In genomic region chr7:435518-436366, GRCh38 we compare ENCODE assay signal across 11 cellular contexts.
DNase-seq lines count a peak whose midpoint lies in the region; ATAC-seq, FAIRE-seq and TF ChIP-seq lines count a peak whose summit lies in the region.
"Had no signal": no experiment of that assay in that cellular context is flagged by ENCODE, and none has a peak within 500 bp of the region (broad histone marks: within the 10 kb centered on the region; RNA-seq: fewer than 3 reads in every experiment).

No MANE protein-coding gene starts in this region.

- no peaks in the 10 kb centered on the region for H3K27me3 Mint-ChIP-seq in MCF 10A (ENCODE audit: insufficient read depth, unreplicated experiment)
- H3K27me3 Mint-ChIP-seq: activated CD4-positive, alpha-beta T cell treated with anti-CD3 and anti-CD28 coated beads, Interleukin-2, amount 10 ng/mL, durations not matched to agents 24 days and 14 days had no signal

- CTCF ChIA-PET in MCF 10A (lab: Yijun Ruan, JAX) = interaction anchor here (0.5 to 0.6 kb wide), 2 partner anchors 104 to 111 kb away, joined by 4 read pairs; no protein-coding TSS in a partner anchor

- DNase-seq in stimulated activated CD4-positive, alpha-beta T cell treated with anti-CD3 and anti-CD28 coated beads, Interleukin-2, amount 100 ng/mL, for 4 hours (ENCODE audit: low read depth) = peak; percentile 12
- no peak for DNase-seq in stimulated activated CD4-positive, alpha-beta T cell treated with anti-CD3 and anti-CD28 coated beads, Interleukin-2, amount 100 ng/mL, for 48 hours
- DNase-seq in MCF 10A (ENCODE audit: unreplicated experiment) (peak; percentile 49), mucosa of descending colon (peak; percentile 81 to 84 (median 81)), urothelium cell line (ENCODE audit: low spot score) (peak; percentile 84), G401 (ENCODE audit: low spot score) (no peak), frontal cortex (ENCODE audit: low spot score in 2 of 2) (no peak), NCI-H345 treated with DMSO at 0.1 percent for 48 hours (lab: John Stamatoyannopoulos, UW; ENCODE audit: unreplicated experiment) (no peak)
- DNase-seq: activated CD4-positive, alpha-beta T cell treated with anti-CD3 and anti-CD28 coated beads, Interleukin-2, amount 10 ng/mL, durations not matched to agents 24 days and 14 days; NCI-H82 had no signal

- no peaks in the 10 kb centered on the region for H3K36me3 ChIP-seq in mucosa of descending colon (ENCODE audit: low read depth)
- H3K36me3 ChIP-seq: neutrophil had no signal

- H3K36me3 Mint-ChIP-seq in MCF 10A (ENCODE audit: insufficient read depth, unreplicated experiment) = no peaks in the 10 kb centered on the region

- H3K4me1 Mint-ChIP-seq in MCF 10A (ENCODE audit: insufficient read depth, unreplicated experiment) = peaks cover 10% of the 10 kb centered on the region

- H3K4me3 ChIP-seq in mucosa of descending colon = no peak overlapping the region

- intact Hi-C loops in MCF 10A (cut with micrococcal nuclease) (no loop called here), mucosa of descending colon (cut with DNase I, micrococcal nuclease) (no loop called here)

- no peak for TF ChIP-seq CTCF in MCF 10A (IDR thresholded peaks at IDR 0.05; ENCODE audit: unreplicated experiment)
- TF ChIP-seq CTCF in mucosa of descending colon (IDR thresholded peaks at IDR 0.05) = no peak

- BruUV-seq in MCF 10A (replicated peaks; lab: Mats Ljungman, UMichigan) = no TSS peak

- in situ Hi-C loops in G401 (cut with HindIII; ENCODE audit: low sequenced_read_pairs) = no loop called here

- POLR2A ChIA-PET in MCF 10A (lab: Yijun Ruan, JAX) = interaction anchor here (0.5 to 1.0 kb wide), 3 partner anchors 83 to 332 kb away, joined by 3 read pairs; no protein-coding TSS in a partner anchor

- no peaks in the 10 kb centered on the region for H3K9me3 Mint-ChIP-seq in MCF 10A (ENCODE audit: unreplicated experiment)
- H3K9me3 Mint-ChIP-seq: activated CD4-positive, alpha-beta T cell treated with anti-CD3 and anti-CD28 coated beads, Interleukin-2, amount 10 ng/mL, durations not matched to agents 24 days and 14 days had no signal

- FAIRE-seq in urothelium cell line (lab: Jason Lieb, UNC) (peak; percentile 73), frontal cortex (lab: Jason Lieb, UNC) (no peak)

- H3K4me3 Mint-ChIP-seq in MCF 10A (ENCODE audit: unreplicated experiment) = no peak overlapping the region
- H3K4me3 Mint-ChIP-seq: activated CD4-positive, alpha-beta T cell treated with anti-CD3 and anti-CD28 coated beads, Interleukin-2, amount 10 ng/mL, durations not matched to agents 24 days and 14 days had no signal

- peak; percentile 93 for ATAC-seq in mucosa of descending colon

- peaks cover 3% of the 10 kb centered on the region for H3K4me1 ChIP-seq in mucosa of descending colon (ENCODE audit: low read depth)

- H3K9me3 ChIP-seq in mucosa of descending colon = no peaks in the 10 kb centered on the region
- H3K9me3 ChIP-seq: neutrophil had no signal

- no peak overlapping the region for H3K27ac Mint-ChIP-seq in MCF 10A (ENCODE audit: low read depth, unreplicated experiment)
- H3K27ac Mint-ChIP-seq: activated CD4-positive, alpha-beta T cell treated with anti-CD3 and anti-CD28 coated beads, Interleukin-2, amount 10 ng/mL, durations not matched to agents 24 days and 14 days had no signal

Comparison
In these comparisons a context has a peak if more than half of its experiments do, and no peak if none do; other contexts are left out.
1. DNase-seq: peak in stimulated activated CD4-positive, alpha-beta T cell treated with anti-CD3 and anti-CD28 coated beads, Interleukin-2, amount 100 ng/mL, for 4 hours (single experiment), MCF 10A (single experiment), mucosa of descending colon (3 of 3) and urothelium cell line (single experiment); none in stimulated activated CD4-positive, alpha-beta T cell treated with anti-CD3 and anti-CD28 coated beads, Interleukin-2, amount 100 ng/mL, for 48 hours (0 of 2), G401 (single experiment), frontal cortex (0 of 2) and NCI-H345 treated with DMSO at 0.1 percent for 48 hours (single experiment).